Comparison of ENCODE assay signal across 5 cellular contexts in genomic region chr14:30088620-30089019, GRCh38.
"Had no signal": no experiment of that assay in that cellular context is flagged by ENCODE, and none has a peak within 500 bp of the region (broad histone marks: within the 10 kb centered on the region; RNA-seq: fewer than 3 reads in every experiment).

No MANE protein-coding gene starts in this region.

- DNase-seq: IMR-90, KBM-7 had no signal

- ATAC-seq: HepG2 had no signal

- H3K27ac ChIP-seq: HL-60 had no signal

- FAIRE-seq: HepG2, HTR-8/SVneo had no signal
